ENCODE assay signal across 8 cellular contexts in genomic region chr9:128552153-128552743, GRCh38. TPM values are rescaled to one million over a fixed set of nuclear protein-coding genes. Genes with fewer than 3 reads are reported as not detected.
DNase-seq lines count a peak whose midpoint lies in the region; ATAC-seq and TF ChIP-seq lines count a peak whose summit lies in the region.

Gene SPTAN1, plus strand, starts transcription at chr9:128552587. Its CDS starts 14,154 bp downstream, at chr9:128566741.

- peaks cover 53% of the 10 kb centered on the region for H3K4me1 ChIP-seq in testis

- no peaks in the 10 kb centered on the region for H3K9me3 Mint-ChIP-seq in activated naive CD4-positive, alpha-beta T cell treated with anti-CD3 and anti-CD28 coated beads, Interleukin-2, amount 50 U/mL, for 24 hours
- H3K9me3 Mint-ChIP-seq in glutamatergic neuron (ENCODE audit: unreplicated experiment) (peaks cover 6% of the 10 kb centered on the region), osteocyte (ENCODE audit: unreplicated experiment) (no peaks in the 10 kb centered on the region)

- peak within 1 kb of the TSS; percentile 77 for H3K27ac Mint-ChIP-seq in activated naive CD4-positive, alpha-beta T cell treated with anti-CD3 and anti-CD28 coated beads, Interleukin-2, amount 50 U/mL, for 24 hours
- H3K27ac Mint-ChIP-seq in glutamatergic neuron (ENCODE audit: unreplicated experiment) (peak within 1 kb of the TSS; percentile 98), osteocyte (ENCODE audit: unreplicated experiment) (peak within 1 kb of the TSS; percentile 97)

- peaks cover 40% of the 10 kb centered on the region for H3K4me1 Mint-ChIP-seq in activated naive CD4-positive, alpha-beta T cell treated with anti-CD3 and anti-CD28 coated beads, Interleukin-2, amount 50 U/mL, for 24 hours
- H3K4me1 Mint-ChIP-seq in glutamatergic neuron (ENCODE audit: low read depth, unreplicated experiment) (peaks cover 28% of the 10 kb centered on the region), osteocyte (ENCODE audit: unreplicated experiment) (peaks cover 36% of the 10 kb centered on the region)

- no peak within 1 kb of the TSS for H3K4me3 Mint-ChIP-seq in activated naive CD4-positive, alpha-beta T cell treated with anti-CD3 and anti-CD28 coated beads, Interleukin-2, amount 50 U/mL, for 24 hours
- peak within 1 kb of the TSS; percentile 98 for H3K4me3 Mint-ChIP-seq in glutamatergic neuron (ENCODE audit: unreplicated experiment)
- peak within 1 kb of the TSS; percentile 95 for H3K4me3 Mint-ChIP-seq in osteocyte (ENCODE audit: unreplicated experiment)

- H3K36me3 Mint-ChIP-seq in activated naive CD4-positive, alpha-beta T cell treated with anti-CD3 and anti-CD28 coated beads, Interleukin-2, amount 50 U/mL, for 24 hours: no peaks in the 10 kb centered on the region
- H3K36me3 Mint-ChIP-seq in glutamatergic neuron (ENCODE audit: unreplicated experiment) (no peaks in the 10 kb centered on the region), osteocyte (ENCODE audit: unreplicated experiment) (no peaks in the 10 kb centered on the region)

- intact Hi-C loops in testis (cut with DNase I; ENCODE audit: low total_unique reads): no loop called here

- DNase-seq in NCI-H1092 (lab: John Stamatoyannopoulos, UW) (peak; percentile 83), SKM-1 (lab: John Stamatoyannopoulos, UW; ENCODE audit: unreplicated experiment) (peak; percentile 85), glutamatergic neuron (peak; percentile 94), osteocyte (ENCODE audit: extremely low spot score, unreplicated experiment) (peak; percentile 96), testis (peak; percentile 91)

- no peaks in the 10 kb centered on the region for H3K27me3 ChIP-seq in testis

- no peaks in the 10 kb centered on the region for H3K27me3 Mint-ChIP-seq in activated naive CD4-positive, alpha-beta T cell treated with anti-CD3 and anti-CD28 coated beads, Interleukin-2, amount 50 U/mL, for 24 hours
- peaks cover 4% of the 10 kb centered on the region for H3K27me3 Mint-ChIP-seq in glutamatergic neuron (ENCODE audit: unreplicated experiment)
- no peaks in the 10 kb centered on the region for H3K27me3 Mint-ChIP-seq in osteocyte (ENCODE audit: unreplicated experiment)

- TF ChIP-seq CTCF in glutamatergic neuron (IDR thresholded peaks at IDR 0.05; ENCODE audit: partially characterized antibody, unreplicated experiment) (no peak), osteocyte (IDR thresholded peaks at IDR 0.05) (no peak), testis (IDR thresholded peaks at IDR 0.05) (peak in 1 of 3 experiments; percentile 2)

- H3K4me3 ChIP-seq in testis: peak within 1 kb of the TSS; percentile 96 to 99

- H3K27ac ChIP-seq in testis: peak within 1 kb of the TSS; percentile 90 to 98

- peak; percentile 77 for ATAC-seq in HG02610 (IDR thresholded peaks at IDR 0.05; ENCODE audit: unreplicated experiment)

- no peaks in the 10 kb centered on the region for H3K36me3 ChIP-seq in testis (ENCODE audit: low read depth, missing control alignments)

- peak; percentile 99 for TF ChIP-seq POLR2A in GM10847 (IDR thresholded peaks at IDR 0.05; ENCODE audit: extremely low read depth, insufficient read length)
- TF ChIP-seq POLR2A in testis (IDR thresholded peaks at IDR 0.05): peak; percentile 52

- WGBS in testis, 2 donors: 0 to 1% methylated on average over 13 to 62 of the region's 81 CpGs

- H3K9me3 ChIP-seq in testis: no peaks in the 10 kb centered on the region

RNA-seq across cellular contexts. Expression of gene SPTAN1, which starts in this region (rescaled TPM):
- total RNA-seq in glutamatergic neuron (ENCODE audit: unreplicated experiment) (750 TPM), osteocyte (355 and 365 TPM in 2 replicates), testis (100 to 1,000 TPM; 653 to 665 TPM)
- 299 TPM for polyA plus RNA-seq in testis (ENCODE audit: insufficient read depth, low read depth, low replicate concordance)

Comparison
In these comparisons a context has a peak if more than half of its experiments do, and no peak if none do; other contexts are left out.
1. Peak in every context shown above with its lines: DNase-seq, ATAC-seq, H3K4me3 ChIP-seq and H3K27ac ChIP-seq.